Comparison of ENCODE assay signal across 1 cellular context in the genomic region with DNA sequence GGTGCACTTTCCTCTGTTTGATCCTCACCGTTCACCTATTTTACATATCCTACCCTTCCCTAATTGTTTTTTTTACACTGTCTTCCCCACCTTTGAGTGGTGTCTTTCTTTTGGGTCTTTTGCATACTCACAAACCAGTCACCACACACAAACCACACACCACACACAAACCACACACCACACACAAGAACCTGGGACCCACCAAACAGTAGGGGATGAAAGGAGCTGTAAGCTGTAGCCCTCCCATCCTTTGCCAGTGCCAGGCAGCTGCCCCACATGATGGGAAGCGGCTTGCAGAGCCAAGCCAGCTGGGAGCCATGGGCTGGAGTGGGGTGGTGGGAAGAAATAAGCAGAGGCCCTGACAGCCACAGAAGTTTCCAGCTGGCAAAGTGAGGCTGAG.
TF ChIP-seq lines count a peak whose summit lies in the region.

No MANE protein-coding gene starts in this region.

TF ChIP-seq in GM12878, 131 proteins besides CTCF, POLR2A, EP300 and RAD21:
- TF ChIP-seq PML (IDR thresholded peaks at IDR 0.05; ENCODE audit: low read length) (no peak), RFX5 (IDR thresholded peaks at IDR 0.05; ENCODE audit: low read depth, low read length) (no peak), KLF5 (IDR thresholded peaks at IDR 0.05; ENCODE audit: partially characterized antibody) (no peak), RUNX3 (IDR thresholded peaks at IDR 0.05; ENCODE audit: low read length) (peak; percentile 54), IRF4 (IDR thresholded peaks at IDR 0.05; ENCODE audit: low read depth, low read length) (no peak), IKZF1 (conservative IDR thresholded peaks at IDR 0.05) (0 out of 2 replicates have a peak, but pooled peaks have one; percentile 17), FOS (IDR thresholded peaks at IDR 0.05; ENCODE audit: borderline replicate concordance, extremely low read depth, insufficient read length) (no peak)
- TF ChIP-seq, protein P1, sequence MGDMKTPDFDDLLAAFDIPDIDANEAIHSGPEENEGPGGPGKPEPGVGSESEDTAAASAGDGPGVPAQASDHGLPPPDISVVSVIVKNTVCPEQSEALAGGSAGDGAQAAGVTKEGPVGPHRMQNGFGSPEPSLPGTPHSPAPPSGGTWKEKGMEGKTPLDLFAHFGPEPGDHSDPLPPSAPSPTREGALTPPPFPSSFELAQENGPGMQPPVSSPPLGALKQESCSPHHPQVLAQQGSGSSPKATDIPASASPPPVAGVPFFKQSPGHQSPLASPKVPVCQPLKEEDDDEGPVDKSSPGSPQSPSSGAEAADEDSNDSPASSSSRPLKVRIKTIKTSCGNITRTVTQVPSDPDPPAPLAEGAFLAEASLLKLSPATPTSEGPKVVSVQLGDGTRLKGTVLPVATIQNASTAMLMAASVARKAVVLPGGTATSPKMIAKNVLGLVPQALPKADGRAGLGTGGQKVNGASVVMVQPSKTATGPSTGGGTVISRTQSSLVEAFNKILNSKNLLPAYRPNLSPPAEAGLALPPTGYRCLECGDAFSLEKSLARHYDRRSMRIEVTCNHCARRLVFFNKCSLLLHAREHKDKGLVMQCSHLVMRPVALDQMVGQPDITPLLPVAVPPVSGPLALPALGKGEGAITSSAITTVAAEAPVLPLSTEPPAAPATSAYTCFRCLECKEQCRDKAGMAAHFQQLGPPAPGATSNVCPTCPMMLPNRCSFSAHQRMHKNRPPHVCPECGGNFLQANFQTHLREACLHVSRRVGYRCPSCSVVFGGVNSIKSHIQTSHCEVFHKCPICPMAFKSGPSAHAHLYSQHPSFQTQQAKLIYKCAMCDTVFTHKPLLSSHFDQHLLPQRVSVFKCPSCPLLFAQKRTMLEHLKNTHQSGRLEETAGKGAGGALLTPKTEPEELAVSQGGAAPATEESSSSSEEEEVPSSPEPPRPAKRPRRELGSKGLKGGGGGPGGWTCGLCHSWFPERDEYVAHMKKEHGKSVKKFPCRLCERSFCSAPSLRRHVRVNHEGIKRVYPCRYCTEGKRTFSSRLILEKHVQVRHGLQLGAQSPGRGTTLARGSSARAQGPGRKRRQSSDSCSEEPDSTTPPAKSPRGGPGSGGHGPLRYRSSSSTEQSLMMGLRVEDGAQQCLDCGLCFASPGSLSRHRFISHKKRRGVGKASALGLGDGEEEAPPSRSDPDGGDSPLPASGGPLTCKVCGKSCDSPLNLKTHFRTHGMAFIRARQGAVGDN (IDR thresholded peaks at IDR 0.05) = no peak
- TF ChIP-seq, protein P2, sequence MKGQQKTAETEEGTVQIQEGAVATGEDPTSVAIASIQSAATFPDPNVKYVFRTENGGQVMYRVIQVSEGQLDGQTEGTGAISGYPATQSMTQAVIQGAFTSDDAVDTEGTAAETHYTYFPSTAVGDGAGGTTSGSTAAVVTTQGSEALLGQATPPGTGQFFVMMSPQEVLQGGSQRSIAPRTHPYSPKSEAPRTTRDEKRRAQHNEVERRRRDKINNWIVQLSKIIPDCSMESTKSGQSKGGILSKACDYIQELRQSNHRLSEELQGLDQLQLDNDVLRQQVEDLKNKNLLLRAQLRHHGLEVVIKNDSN (IDR thresholded peaks at IDR 0.05; ENCODE audit: borderline replicate concordance, extremely low read length, insufficient read depth, low read depth, low read length) = no peak
- TF ChIP-seq, protein P3, sequence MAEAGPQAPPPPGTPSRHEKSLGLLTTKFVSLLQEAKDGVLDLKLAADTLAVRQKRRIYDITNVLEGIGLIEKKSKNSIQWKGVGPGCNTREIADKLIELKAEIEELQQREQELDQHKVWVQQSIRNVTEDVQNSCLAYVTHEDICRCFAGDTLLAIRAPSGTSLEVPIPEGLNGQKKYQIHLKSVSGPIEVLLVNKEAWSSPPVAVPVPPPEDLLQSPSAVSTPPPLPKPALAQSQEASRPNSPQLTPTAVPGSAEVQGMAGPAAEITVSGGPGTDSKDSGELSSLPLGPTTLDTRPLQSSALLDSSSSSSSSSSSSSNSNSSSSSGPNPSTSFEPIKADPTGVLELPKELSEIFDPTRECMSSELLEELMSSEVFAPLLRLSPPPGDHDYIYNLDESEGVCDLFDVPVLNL (IDR thresholded peaks at IDR 0.05; ENCODE audit: low read depth, low read length) = no peak
